Comparison of ENCODE assay signal across 21 cellular contexts in the genomic region with DNA sequence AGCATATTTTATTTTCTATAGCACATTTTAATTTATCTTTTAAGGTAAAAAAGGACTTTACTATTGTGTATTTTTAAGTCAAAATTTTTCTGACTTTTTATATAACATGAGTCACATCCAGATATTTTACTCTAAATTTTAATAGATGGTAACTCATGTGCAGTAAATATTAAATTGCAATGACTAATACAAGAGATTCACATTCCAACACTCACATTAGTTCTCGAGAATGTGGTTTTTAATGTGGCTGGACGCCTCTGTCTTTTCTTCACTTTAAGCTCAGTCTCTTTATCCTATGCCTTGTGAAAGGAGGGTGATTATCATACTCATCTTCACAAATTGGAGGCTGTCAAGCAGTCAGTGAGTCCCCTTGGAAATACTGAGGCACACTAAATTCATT.
DNase-seq lines count a peak whose midpoint lies in the region; ATAC-seq, FAIRE-seq and TF ChIP-seq lines count a peak whose summit lies in the region.
"Had no signal": no experiment of that assay in that cellular context is flagged by ENCODE, and none has a peak within 500 bp of the region (broad histone marks: within the 10 kb centered on the region; RNA-seq: fewer than 3 reads in every experiment).

No MANE protein-coding gene starts in this region.

- H3K27ac ChIP-seq in A549 (no peak overlapping the region), ascending aorta (no peak overlapping the region)
- H3K27ac ChIP-seq: SK-N-MC had no signal

- TF ChIP-seq EP300 in A549 (IDR thresholded peaks at IDR 0.05) = no peak

- no peak for TF ChIP-seq POLR2A in A549 (IDR thresholded peaks at IDR 0.05; ENCODE audit: low read length)
- TF ChIP-seq POLR2A in erythroblast (IDR thresholded peaks at IDR 0.05; ENCODE audit: low read length) = no peak

- H3K4me2 ChIP-seq in A549 = no peak overlapping the region

- no peaks in the 10 kb centered on the region for H3K4me1 ChIP-seq in A549
- H3K4me1 ChIP-seq in ascending aorta = no peaks in the 10 kb centered on the region
- H3K4me1 ChIP-seq: Caco-2 had no signal

- TF ChIP-seq CTCF in A549 (IDR thresholded peaks at IDR 0.05) (no peak), ascending aorta (IDR thresholded peaks at IDR 0.05) (no peak)

- intact Hi-C loops in ascending aorta (cut with DNase I) = no loop called here

- CTCF ChIA-PET in A549 (lab: Yijun Ruan, JAX) = no interaction called here

- no peaks in the 10 kb centered on the region for H3K36me3 ChIP-seq in ascending aorta

- no peak for FAIRE-seq in A549 (lab: Jason Lieb, UNC)
- FAIRE-seq: A204.1, GM12891 had no signal

- ATAC-seq in A549 = no peak
- ATAC-seq in GM19452 (IDR thresholded peaks at IDR 0.05; ENCODE audit: unreplicated experiment) = no peak
- ATAC-seq: Right ventricle myocardium inferior had no signal

- H3K27me3 ChIP-seq in ascending aorta = no peaks in the 10 kb centered on the region

- POLR2A ChIA-PET in A549 (lab: Yijun Ruan, JAX) = no interaction called here

- H3K4me3 ChIP-seq in A549 (no peak overlapping the region), ascending aorta (no peak overlapping the region)
- H3K4me3 ChIP-seq: SK-N-MC had no signal

- TF ChIP-seq RAD21 in A549 (conservative IDR thresholded peaks at IDR 0.05 in 1 of 2, IDR thresholded peaks at IDR 0.05 in 1 of 2) = no peak

- H3K9me3 ChIP-seq in A549 = 0 out of 3 replicates have a peak, but pooled peaks cover 5% of the 10 kb centered on the region
- H3K9me3 ChIP-seq in ascending aorta = no peaks in the 10 kb centered on the region
- H3K9me3 ChIP-seq: Caco-2 had no signal

- 40% methylated on average over 2 of the region's 2 CpGs for WGBS in A549 (ENCODE audit: missing lambda C conversion rate)

- DNase-seq in A549 (ENCODE audit: low read depth in 1 of 2, low spot score in 1 of 2) (no peak), ELR (ENCODE audit: low read depth) (peak; percentile 9), LHCN-M2 (ENCODE audit: low read depth) (peak; percentile 60), myocyte (ENCODE audit: low read depth) (peak; percentile 22), ascending aorta (ENCODE audit: low spot score in 2 of 2) (no peak), erythroblast (lab: John Stamatoyannopoulos, UW) (no peak)
- DNase-seq in activated CD4-positive, alpha-beta T cell treated with anti-CD3 and anti-CD28 coated beads, Interleukin-2, amount 50 U/mL, for 4 hours = no peak
- DNase-seq: Caco-2; CD4-positive, CD25-positive, alpha-beta regulatory T cell; HFFc6; Kasumi-1; NCI-H1417; NCI-H1930; NCI-H2171 treated with DMSO at 0.1 percent for 48 hours; NCI-H446 treated with DMSO at 0.1 percent for 48 hours; NCI-H748 treated with DMSO at 0.1 percent for 48 hours had no signal

TF ChIP-seq in A549, 52 proteins besides CTCF, POLR2A, EP300 and RAD21:
- TF ChIP-seq ZNF302 (CRISPR knock-in tag; IDR thresholded peaks at IDR 0.05) (no peak), PHF8 (IDR thresholded peaks at IDR 0.05; ENCODE audit: borderline replicate concordance, low read depth) (no peak), HEYL (CRISPR knock-in tag; IDR thresholded peaks at IDR 0.05) (no peak), ZSCAN20 (CRISPR knock-in tag; IDR thresholded peaks at IDR 0.05) (no peak), FOSL2 (IDR thresholded peaks at IDR 0.05) (no peak), FOSL2 (CRISPR knock-in tag; IDR thresholded peaks at IDR 0.05) (0 out of 2 replicates have a peak, but pooled peaks have one; percentile 3), RFX5 (IDR thresholded peaks at IDR 0.05) (no peak)

Comparison
In these comparisons a context has a peak if more than half of its experiments do, and no peak if none do; other contexts are left out.
1. DNase-seq: peak in ELR (single experiment), LHCN-M2 (single experiment) and myocyte (single experiment); none in A549 (0 of 2), ascending aorta (0 of 2), erythroblast (0 of 2) and activated CD4-positive, alpha-beta T cell treated with anti-CD3 and anti-CD28 coated beads, Interleukin-2, amount 50 U/mL, for 4 hours (0 of 2).